Comparison of ENCODE assay signal across 11 cellular contexts in the genomic region with DNA sequence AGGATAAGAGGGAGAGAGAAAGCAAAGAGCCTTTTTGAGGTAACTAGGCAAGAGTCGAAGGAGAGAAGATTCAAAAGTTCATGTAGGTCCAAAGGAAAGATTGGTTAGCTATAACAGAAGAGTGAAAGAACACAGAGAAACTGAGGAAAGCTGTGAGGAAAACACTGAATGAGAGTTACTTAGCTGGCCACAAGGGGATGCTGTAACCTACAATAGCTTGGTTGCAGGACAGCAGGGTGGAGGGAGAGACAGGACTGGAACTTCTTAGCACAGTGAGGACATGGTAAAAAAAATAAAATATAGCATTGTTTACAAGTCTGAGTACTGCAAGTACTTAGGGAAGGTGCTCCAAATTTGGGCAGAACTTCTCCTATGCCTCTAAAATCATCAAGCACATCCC. TPM values are rescaled to one million over a fixed set of nuclear protein-coding genes. Genes with fewer than 3 reads are reported as not detected.
DNase-seq lines count a peak whose midpoint lies in the region; ATAC-seq and TF ChIP-seq lines count a peak whose summit lies in the region.
"Had no signal": no experiment of that assay in that cellular context is flagged by ENCODE, and none has a peak within 500 bp of the region (broad histone marks: within the 10 kb centered on the region; RNA-seq: fewer than 3 reads in every experiment).

No MANE protein-coding gene starts in this region.

- H3K9ac ChIP-seq in endodermal cell (ENCODE audit: extremely low read depth, low read length, poor library complexity, severe bottlenecking), result no peak overlapping the region

- H3K27me3 ChIP-seq in endodermal cell (ENCODE audit: control insufficient read depth, insufficient read depth, low read length, poor library complexity, severe bottlenecking), result no peaks in the 10 kb centered on the region

- no peaks in the 10 kb centered on the region for H3K36me3 ChIP-seq in endodermal cell (ENCODE audit: control insufficient read depth, insufficient read depth, low read length)

- peak; percentile 81 for TF ChIP-seq CTCF in endodermal cell (conservative IDR thresholded peaks at IDR 0.05)
- TF ChIP-seq CTCF in progenitor cell of endocrine pancreas (IDR thresholded peaks at IDR 0.05; ENCODE audit: unreplicated experiment), result peak; percentile 65

- ATAC-seq in GM18861 (IDR thresholded peaks at IDR 0.05; ENCODE audit: unreplicated experiment), result no peak
- no peak for ATAC-seq in HG02798 (IDR thresholded peaks at IDR 0.05; ENCODE audit: poor library complexity, unreplicated experiment)
- no peak for ATAC-seq in HG03039 (IDR thresholded peaks at IDR 0.05; ENCODE audit: unreplicated experiment)

- no peak overlapping the region for H3K27ac ChIP-seq in endodermal cell (ENCODE audit: low read depth, low read length)

- no peak overlapping the region for H3K4me3 Mint-ChIP-seq in endodermal cell
- no peak overlapping the region for H3K4me3 Mint-ChIP-seq in progenitor cell of endocrine pancreas (ENCODE audit: low read depth)
- H3K4me3 Mint-ChIP-seq: activated B cell treated with CpG ODN at 0.5 μM for 24 hours, IgD-negative memory B cell had no signal

- H3K27ac Mint-ChIP-seq in endodermal cell (no peak overlapping the region), progenitor cell of endocrine pancreas (no peak overlapping the region)
- H3K27ac Mint-ChIP-seq: activated B cell treated with CpG ODN at 0.5 μM for 24 hours, IgD-negative memory B cell had no signal

- H3K36me3 Mint-ChIP-seq in endodermal cell (ENCODE audit: low read depth), result no peaks in the 10 kb centered on the region
- no peaks in the 10 kb centered on the region for H3K36me3 Mint-ChIP-seq in progenitor cell of endocrine pancreas (ENCODE audit: insufficient read depth)

- no peaks in the 10 kb centered on the region for H3K9me3 ChIP-seq in endodermal cell (ENCODE audit: control insufficient read depth, low read length)

- no peak overlapping the region for H3K4me3 ChIP-seq in endodermal cell (ENCODE audit: low read length)

- H3K4me1 ChIP-seq in endodermal cell (ENCODE audit: control insufficient read depth, insufficient read depth, low read length), result no peaks in the 10 kb centered on the region

- H3K9me3 Mint-ChIP-seq in endodermal cell, result peaks cover 43% of the 10 kb centered on the region
- H3K9me3 Mint-ChIP-seq in progenitor cell of endocrine pancreas (ENCODE audit: low read depth), result peaks cover 9% of the 10 kb centered on the region
- H3K9me3 Mint-ChIP-seq: activated B cell treated with CpG ODN at 0.5 μM for 24 hours, IgD-negative memory B cell had no signal

- WGBS in endodermal cell (ENCODE audit: insufficient coverage in 1 of 2, insufficient read length in 1 of 2), 2 experiments, result 22 to 32% methylated on average over 1 of the region's 1 CpG

- H3K27me3 Mint-ChIP-seq in endodermal cell (ENCODE audit: insufficient read depth) (no peaks in the 10 kb centered on the region), progenitor cell of endocrine pancreas (peaks cover 2% of the 10 kb centered on the region)
- H3K27me3 Mint-ChIP-seq: activated B cell treated with CpG ODN at 0.5 μM for 24 hours had no signal

- peak; percentile 23 for DNase-seq in G401 (ENCODE audit: low spot score)
- DNase-seq in NCI-H187 treated with DMSO at 0.1 percent for 48 hours (lab: John Stamatoyannopoulos, UW), result peak; percentile 1
- no peak for DNase-seq in endodermal cell
- no peak for DNase-seq in progenitor cell of endocrine pancreas (ENCODE audit: low spot score, unreplicated experiment)
- DNase-seq in NCI-H1105 treated with DMSO at 0.1 percent for 48 hours (lab: John Stamatoyannopoulos, UW), result no peak
- DNase-seq: activated B cell treated with CpG ODN at 0.5 μM for 24 hours, retina had no signal

- in situ Hi-C loops in G401 (cut with HindIII; ENCODE audit: low sequenced_read_pairs), result no loop called here

- H3K4me1 Mint-ChIP-seq in endodermal cell (peaks cover 8% of the 10 kb centered on the region), progenitor cell of endocrine pancreas (ENCODE audit: low read depth) (peaks cover 3% of the 10 kb centered on the region)
- H3K4me1 Mint-ChIP-seq: activated B cell treated with CpG ODN at 0.5 μM for 24 hours, IgD-negative memory B cell had no signal

RNA-seq across cellular contexts. Expression of a gene that starts 48.3 kb away (rescaled TPM):
- total RNA-seq in G401 (2014; rRNA removed; shearing (Covaris generic)), result not detected in 2 replicates
- total RNA-seq in endodermal cell (1 to 10 TPM; 4.8 to 5.8 TPM), progenitor cell of endocrine pancreas (7.0 and 7.2 TPM in 2 replicates)
- 1.2 TPM for polyA plus RNA-seq in endodermal cell (2013, experiment 1 of 2)
- polyA plus RNA-seq in endodermal cell (2013, experiment 2 of 2), result 1.5 TPM
- total RNA-seq: activated B cell treated with CpG ODN at 0.5 μM for 24 hours had no signal
- polyA plus RNA-seq: IgD-negative memory B cell had no signal

Comparison
In these comparisons a context has a peak if more than half of its experiments do, and no peak if none do; other contexts are left out.
1. DNase-seq: peak in G401 (single experiment) and NCI-H187 treated with DMSO at 0.1 percent for 48 hours (single experiment); none in endodermal cell (single experiment), progenitor cell of endocrine pancreas (single experiment) and NCI-H1105 treated with DMSO at 0.1 percent for 48 hours (single experiment).